Comparison of ENCODE assay signal across 8 cellular contexts in the genomic region with DNA sequence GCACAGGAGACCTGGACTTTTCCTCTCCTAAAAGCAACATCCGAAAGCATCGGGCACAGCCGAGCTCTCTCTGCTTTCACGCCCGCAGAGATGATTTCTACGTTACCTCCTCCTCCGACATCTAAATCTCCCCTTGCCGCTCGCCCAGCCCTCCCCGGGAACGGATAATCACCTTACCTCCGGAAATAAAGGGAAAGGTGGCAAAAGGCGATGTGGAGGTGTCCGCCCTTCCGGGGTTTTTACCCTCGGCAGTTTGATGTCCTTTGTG. TPM values are rescaled to one million over a fixed set of nuclear protein-coding genes. Genes with fewer than 3 reads are reported as not detected.
DNase-seq lines count a peak whose midpoint lies in the region; ATAC-seq and TF ChIP-seq lines count a peak whose summit lies in the region.

No MANE protein-coding gene starts in this region.

- H3K9me3 ChIP-seq in left lung (no peaks in the 10 kb centered on the region), upper lobe of right lung (no peaks in the 10 kb centered on the region)

- no peaks in the 10 kb centered on the region for H3K36me3 ChIP-seq in left lung
- H3K36me3 ChIP-seq in upper lobe of right lung = no peaks in the 10 kb centered on the region

- H3K4me3 ChIP-seq in left lung = peak overlapping the region; percentile 52 to 56
- peak overlapping the region; percentile 67 for H3K4me3 ChIP-seq in upper lobe of right lung

- peaks cover 7 to 53% of the 10 kb centered on the region in 2 donors for H3K4me1 ChIP-seq in left lung
- peaks cover 16% of the 10 kb centered on the region for H3K4me1 ChIP-seq in upper lobe of right lung

- H3K27ac ChIP-seq in angular gyrus (ENCODE audit: low read depth, low read length) (peak overlapping the region; percentile 65), left lung (peak overlapping the region; percentile 84 to 88), upper lobe of right lung (peak overlapping the region; percentile 89)

- H3K27me3 ChIP-seq in left lung = peaks cover 22 to 45% of the 10 kb centered on the region in 2 donors
- H3K27me3 ChIP-seq in upper lobe of right lung = peaks cover 17% of the 10 kb centered on the region

- DNase-seq in Right ventricle myocardium inferior (ENCODE audit: missing footprints) (peak; percentile 63), cardiac septum (ENCODE audit: low spot score) (no peak), left lung (peak in 1 of 2 donors; percentile 77), upper lobe of right lung (peak; percentile 67), SIG-M5 (lab: John Stamatoyannopoulos, UW) (no peak), ACHN (no peak)
- no peak for DNase-seq in stimulated activated CD4-positive, alpha-beta T cell treated with anti-CD3 and anti-CD28 coated beads, Interleukin-12 subunit alpha, Interleukin-12 subunit beta, amount 100 ng/mL, for 4 hours

- in situ Hi-C loops in ACHN (cut with HindIII; ENCODE audit: low pct_ligation_motif_present, low pct_unique_long_range_greater_than_20kb, low sequenced_read_pairs) = no loop called here

- TF ChIP-seq CTCF in left lung (IDR thresholded peaks at IDR 0.05) = no peak
- TF ChIP-seq CTCF in upper lobe of right lung (IDR thresholded peaks at IDR 0.05) = no peak

- no peak for ATAC-seq in Right ventricle myocardium inferior
- ATAC-seq in left lung = no peak
- no peak for ATAC-seq in upper lobe of right lung

- intact Hi-C loops in Right ventricle myocardium inferior (cut with DNase I) (loop anchor here (5.0 kb wide), 1 partner anchor 99 kb away; no protein-coding TSS in a partner anchor), cardiac septum (cut with DNase I) (loop anchor here (5.0 kb wide), 2 partner anchors 61 to 276 kb away; a partner anchor contains a TSS), left lung (cut with DNase I) (no loop called here), upper lobe of right lung (cut with DNase I) (no loop called here)

RNA-seq across cellular contexts. Expression of a gene that starts 0.6 kb away (rescaled TPM):
- 140 TPM for total RNA-seq in Right ventricle myocardium inferior
- total RNA-seq in cardiac septum = 64.4 TPM
- 10 to 100 TPM; 58.7 to 67.5 TPM for total RNA-seq in left lung
- total RNA-seq in upper lobe of right lung = 58.5 TPM

Comparison
In these comparisons a context has a peak if more than half of its experiments do, and no peak if none do; other contexts are left out.
1. DNase-seq: peak in Right ventricle myocardium inferior (single experiment) and upper lobe of right lung (single experiment); none in cardiac septum (single experiment), SIG-M5 (single experiment), ACHN (single experiment) and stimulated activated CD4-positive, alpha-beta T cell treated with anti-CD3 and anti-CD28 coated beads, Interleukin-12 subunit alpha, Interleukin-12 subunit beta, amount 100 ng/mL, for 4 hours (single experiment).
2. intact Hi-C loops: an anchor here in Right ventricle myocardium inferior (5.0 kb wide) and cardiac septum (5.0 kb wide); none called in left lung and upper lobe of right lung.
3. Peak in every context shown above with its lines, with median percentiles within 50 percentile points of each other: H3K27ac ChIP-seq.